18 cellular contexts compared by ENCODE assay signal in the genomic region with DNA sequence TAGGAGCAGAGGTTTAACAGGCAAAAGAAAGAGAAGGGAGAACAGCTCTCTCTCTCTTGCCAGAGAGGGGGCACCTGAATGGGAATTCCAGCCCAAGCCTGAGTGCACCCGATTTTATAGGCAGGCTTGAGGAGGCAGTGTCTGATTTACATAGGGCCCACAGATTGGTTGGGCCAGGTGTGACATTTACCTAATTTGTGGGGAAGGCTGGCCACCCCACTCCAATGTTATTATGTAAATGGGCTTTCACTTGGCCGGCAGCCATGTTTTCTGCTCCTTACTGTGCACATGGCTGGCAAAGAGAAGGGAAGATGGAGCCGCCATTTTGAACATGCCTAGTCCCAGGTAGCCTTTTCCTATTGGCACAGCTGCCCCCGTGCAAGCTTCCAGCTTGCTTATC.
DNase-seq lines count a peak whose midpoint lies in the region; ATAC-seq and TF ChIP-seq lines count a peak whose summit lies in the region.
"Had no signal": no experiment of that assay in that cellular context is flagged by ENCODE, and none has a peak within 500 bp of the region (broad histone marks: within the 10 kb centered on the region; RNA-seq: fewer than 3 reads in every experiment).

No MANE protein-coding gene starts in this region.

- H3K27me3 Mint-ChIP-seq in activated T-helper 2 cell treated with anti-CD3 and anti-CD28 coated beads, Interferon-gamma antibody, Interleukin-2, Interleukin-4, amounts not matched to agents 10 μg/mL and 5 μg/mL and 100 μg/mL, durations not matched to agents 14 hours and 24 hours and 36 hours (ENCODE audit: low read depth): no peaks in the 10 kb centered on the region

- no peaks in the 10 kb centered on the region for H3K36me3 ChIP-seq in testis (ENCODE audit: low read depth, missing control alignments)
- H3K36me3 ChIP-seq: BLaER1, HAP-1 had no signal

- H3K9me3 ChIP-seq in testis: no peaks in the 10 kb centered on the region
- H3K9me3 ChIP-seq: BLaER1, HAP-1 had no signal

- no peaks in the 10 kb centered on the region for H3K27me3 ChIP-seq in testis
- H3K27me3 ChIP-seq: BLaER1 had no signal

- no peak overlapping the region for H3K27ac Mint-ChIP-seq in activated T-helper 2 cell treated with anti-CD3 and anti-CD28 coated beads, Interferon-gamma antibody, Interleukin-2, Interleukin-4, amounts not matched to agents 10 μg/mL and 5 μg/mL and 100 μg/mL, durations not matched to agents 14 hours and 24 hours and 36 hours
- H3K27ac Mint-ChIP-seq: CD8-positive, alpha-beta T cell had no signal

- TF ChIP-seq CTCF in testis (IDR thresholded peaks at IDR 0.05): no peak
- TF ChIP-seq CTCF in GM20000 (IDR thresholded peaks at IDR 0.05; ENCODE audit: extremely low read depth, missing control alignments): no peak

- no peak overlapping the region for H3K4me3 ChIP-seq in testis
- H3K4me3 ChIP-seq: BLaER1, HAP-1 had no signal

- no peaks in the 10 kb centered on the region for H3K36me3 Mint-ChIP-seq in activated T-helper 2 cell treated with anti-CD3 and anti-CD28 coated beads, Interferon-gamma antibody, Interleukin-2, Interleukin-4, amounts not matched to agents 10 μg/mL and 5 μg/mL and 100 μg/mL, durations not matched to agents 14 hours and 24 hours and 36 hours (ENCODE audit: low read depth)
- H3K36me3 Mint-ChIP-seq: CD8-positive, alpha-beta T cell had no signal

- WGBS in testis, 2 donors: 48 to 70% methylated on average over 4 of the region's 4 CpGs

- intact Hi-C loops in testis (cut with DNase I; ENCODE audit: low total_unique reads): no loop called here
- intact Hi-C loops in activated T-helper 2 cell treated with anti-CD3 and anti-CD28 coated beads, Interferon-gamma antibody, Interleukin-2, Interleukin-4, amounts not matched to agents 10 μg/mL and 5 μg/mL and 100 μg/mL, durations not matched to agents 14 hours and 24 hours and 36 hours (cut with micrococcal nuclease): no loop called here

- ATAC-seq in HG03135 (IDR thresholded peaks at IDR 0.05; ENCODE audit: unreplicated experiment): no peak
- ATAC-seq: CD8-positive, alpha-beta T cell had no signal

- H3K4me1 ChIP-seq in testis: no peaks in the 10 kb centered on the region
- H3K4me1 ChIP-seq: BLaER1, HAP-1 had no signal

- H3K4me1 Mint-ChIP-seq in activated T-helper 2 cell treated with anti-CD3 and anti-CD28 coated beads, Interferon-gamma antibody, Interleukin-2, Interleukin-4, amounts not matched to agents 10 μg/mL and 5 μg/mL and 100 μg/mL, durations not matched to agents 14 hours and 24 hours and 36 hours (ENCODE audit: low read depth): no peaks in the 10 kb centered on the region

- TF ChIP-seq POLR2A in testis (IDR thresholded peaks at IDR 0.05): no peak

- peak; percentile 4 for DNase-seq in NCI-H2196 (lab: John Stamatoyannopoulos, UW; ENCODE audit: unreplicated experiment)
- no peak for DNase-seq in NCI-H2196 treated with DMSO at 0.1 percent for 48 hours (lab: John Stamatoyannopoulos, UW; ENCODE audit: unreplicated experiment)
- peak; percentile 59 for DNase-seq in NCI-H146 (lab: John Stamatoyannopoulos, UW)
- DNase-seq in NCI-H69 (lab: John Stamatoyannopoulos, UW): peak; percentile 64
- peak; percentile 48 for DNase-seq in testis
- no peak for DNase-seq in GM20000 (ENCODE audit: low spot score)
- no peak for DNase-seq in activated T-helper 2 cell treated with anti-CD3 and anti-CD28 coated beads, Interferon-gamma antibody, Interleukin-2, Interleukin-4, amounts not matched to agents 10 μg/mL and 5 μg/mL and 100 μg/mL, durations not matched to agents 14 hours and 24 hours and 36 hours (ENCODE audit: low spot score)
- DNase-seq: 8988T; CD8-positive, alpha-beta T cell; GF-D8; NCI-H1930; NCI-H446 treated with DMSO at 0.1 percent for 48 hours; OCI-M1; T-helper 2 cell had no signal

- no peak overlapping the region for H3K27ac ChIP-seq in testis
- H3K27ac ChIP-seq: BLaER1, KMS-11 had no signal

- H3K9me3 Mint-ChIP-seq in activated T-helper 2 cell treated with anti-CD3 and anti-CD28 coated beads, Interferon-gamma antibody, Interleukin-2, Interleukin-4, amounts not matched to agents 10 μg/mL and 5 μg/mL and 100 μg/mL, durations not matched to agents 14 hours and 24 hours and 36 hours: peaks cover 51% of the 10 kb centered on the region

- no peak overlapping the region for H3K4me3 Mint-ChIP-seq in activated T-helper 2 cell treated with anti-CD3 and anti-CD28 coated beads, Interferon-gamma antibody, Interleukin-2, Interleukin-4, amounts not matched to agents 10 μg/mL and 5 μg/mL and 100 μg/mL, durations not matched to agents 14 hours and 24 hours and 36 hours (ENCODE audit: low read depth)
- H3K4me3 Mint-ChIP-seq: CD8-positive, alpha-beta T cell had no signal

Comparison
In these comparisons a context has a peak if more than half of its experiments do, and no peak if none do; other contexts are left out.
1. DNase-seq: peak in NCI-H2196 (single experiment), NCI-H146 (single experiment), NCI-H69 (single experiment) and testis (single experiment); none in NCI-H2196 treated with DMSO at 0.1 percent for 48 hours (single experiment), GM20000 (single experiment) and activated T-helper 2 cell treated with anti-CD3 and anti-CD28 coated beads, Interferon-gamma antibody, Interleukin-2, Interleukin-4, amounts not matched to agents 10 μg/mL and 5 μg/mL and 100 μg/mL, durations not matched to agents 14 hours and 24 hours and 36 hours (single experiment).